ENCODE assay signal across 10 cellular contexts in genomic region chr2:28423856-28424605, GRCh38. TPM values are rescaled to one million over a fixed set of nuclear protein-coding genes. Genes with fewer than 3 reads are reported as not detected.
DNase-seq lines count a peak whose midpoint lies in the region; ATAC-seq and TF ChIP-seq lines count a peak whose summit lies in the region.
"Had no signal": no experiment of that assay in that cellular context is flagged by ENCODE, and none has a peak within 500 bp of the region (broad histone marks: within the 10 kb centered on the region; RNA-seq: fewer than 3 reads in every experiment).

No MANE protein-coding gene starts in this region.

- H3K9me2 ChIP-seq in PC-9 (ENCODE audit: insufficient read depth): no peaks in the 10 kb centered on the region

- DNase-seq in CD8-positive, alpha-beta memory T cell: peak in 4 of 5 donors; percentile 25 to 62 (median 58)
- DNase-seq in NCI-H2029 (lab: John Stamatoyannopoulos, UW): peak; percentile 53
- no peak for DNase-seq in activated naive CD8-positive, alpha-beta T cell treated with anti-CD3 and anti-CD28 coated beads, Interleukin-2, amount 50 U/mL, for 24 hours
- no peak for DNase-seq in naive B cell
- no peak for DNase-seq in 8988T
- DNase-seq in PC-9: no peak
- DNase-seq: NCI-H748 treated with DMSO at 0.1 percent for 48 hours had no signal

- H3K27me3 Mint-ChIP-seq in CD8-positive, alpha-beta memory T cell: no peaks in the 10 kb centered on the region
- H3K27me3 Mint-ChIP-seq in activated naive CD8-positive, alpha-beta T cell treated with anti-CD3 and anti-CD28 coated beads, Interleukin-2, amount 50 U/mL, for 24 hours: no peaks in the 10 kb centered on the region
- H3K27me3 Mint-ChIP-seq in naive B cell: peaks cover 4 to 25% (median 5%) of the 10 kb centered on the region in 3 donors

- no peaks in the 10 kb centered on the region for H3K9me3 ChIP-seq in CD8-positive, alpha-beta memory T cell (ENCODE audit: low read length)
- no peaks in the 10 kb centered on the region for H3K9me3 ChIP-seq in PC-9 (ENCODE audit: insufficient read depth, low read depth)
- H3K9me3 ChIP-seq: ascending aorta had no signal

- H3K36me3 Mint-ChIP-seq in CD8-positive, alpha-beta memory T cell: peaks cover 0 to 2% (median 0%) of the 10 kb centered on the region in 3 donors
- no peaks in the 10 kb centered on the region for H3K36me3 Mint-ChIP-seq in activated naive CD8-positive, alpha-beta T cell treated with anti-CD3 and anti-CD28 coated beads, Interleukin-2, amount 50 U/mL, for 24 hours (ENCODE audit: low read depth)
- H3K36me3 Mint-ChIP-seq in naive B cell: no peaks in the 10 kb centered on the region

- intact Hi-C loops in PC-9 (cut with micrococcal nuclease; ENCODE audit: unreplicated experiment): no loop called here

- no peaks in the 10 kb centered on the region for H3K79me2 ChIP-seq in PC-9 (ENCODE audit: low read depth)

- H3K9me3 Mint-ChIP-seq in CD8-positive, alpha-beta memory T cell: no peaks in the 10 kb centered on the region
- H3K9me3 Mint-ChIP-seq in activated naive CD8-positive, alpha-beta T cell treated with anti-CD3 and anti-CD28 coated beads, Interleukin-2, amount 50 U/mL, for 24 hours: no peaks in the 10 kb centered on the region
- no peaks in the 10 kb centered on the region for H3K9me3 Mint-ChIP-seq in naive B cell

- H2AFZ ChIP-seq in PC-9: no peak overlapping the region

- H3K4me2 ChIP-seq in PC-9: no peak overlapping the region

- peaks cover 40 to 55% (median 51%) of the 10 kb centered on the region in 3 donors for H3K4me1 Mint-ChIP-seq in CD8-positive, alpha-beta memory T cell
- H3K4me1 Mint-ChIP-seq in activated naive CD8-positive, alpha-beta T cell treated with anti-CD3 and anti-CD28 coated beads, Interleukin-2, amount 50 U/mL, for 24 hours: peaks cover 60% of the 10 kb centered on the region
- H3K4me1 Mint-ChIP-seq in naive B cell: peaks cover 0 to 9% (median 7%) of the 10 kb centered on the region in 3 donors

- peak overlapping the region; percentile 38 for H3K27ac ChIP-seq in CD8-positive, alpha-beta memory T cell (ENCODE audit: low read depth, low read length)
- H3K27ac ChIP-seq in PC-9: no peak overlapping the region

- peaks cover 50% of the 10 kb centered on the region for H3F3A ChIP-seq in PC-9 (ENCODE audit: insufficient read depth, low read depth)

- H3K36me3 ChIP-seq in CD8-positive, alpha-beta memory T cell (ENCODE audit: insufficient read depth, low read length): no peaks in the 10 kb centered on the region
- no peaks in the 10 kb centered on the region for H3K36me3 ChIP-seq in PC-9 (ENCODE audit: low read depth)

- H3K4me3 ChIP-seq in CD8-positive, alpha-beta memory T cell (ENCODE audit: low read length): peak overlapping the region; percentile 44
- no peak overlapping the region for H3K4me3 ChIP-seq in PC-9
- H3K4me3 ChIP-seq: ascending aorta had no signal

- H3K4me1 ChIP-seq in CD8-positive, alpha-beta memory T cell (ENCODE audit: insufficient read depth, low read length): peaks cover 30% of the 10 kb centered on the region
- no peaks in the 10 kb centered on the region for H3K4me1 ChIP-seq in PC-9 (replicated peaks; ENCODE audit: insufficient read depth)
- H3K4me1 ChIP-seq: ascending aorta had no signal

- peak overlapping the region; percentile 92 to 99 (median 97) for H3K27ac Mint-ChIP-seq in CD8-positive, alpha-beta memory T cell
- peak overlapping the region; percentile 74 for H3K27ac Mint-ChIP-seq in activated naive CD8-positive, alpha-beta T cell treated with anti-CD3 and anti-CD28 coated beads, Interleukin-2, amount 50 U/mL, for 24 hours
- H3K27ac Mint-ChIP-seq in naive B cell: peak overlapping the region in 3 of 6 donors; percentile 0 to 88 (median 1)

- POLR2A ChIA-PET in CD8-positive, alpha-beta memory T cell (lab: Charles Lee): interaction anchor here (0.5 to 1.6 kb wide), 3 partner anchors 14 to 1091 kb away, joined by 3 to 8 read pairs (median 3); no protein-coding TSS in a partner anchor
- POLR2A ChIA-PET in PC-9 (lab: Charles Lee; ENCODE audit: unreplicated experiment): no interaction called here

- peak overlapping the region; percentile 35 to 87 (median 79) for H3K4me3 Mint-ChIP-seq in CD8-positive, alpha-beta memory T cell
- peak overlapping the region; percentile 48 for H3K4me3 Mint-ChIP-seq in activated naive CD8-positive, alpha-beta T cell treated with anti-CD3 and anti-CD28 coated beads, Interleukin-2, amount 50 U/mL, for 24 hours
- peak overlapping the region in 1 of 8 donors; percentile 5 for H3K4me3 Mint-ChIP-seq in naive B cell

- peak; percentile 58 for ATAC-seq in activated naive CD8-positive, alpha-beta T cell treated with anti-CD3 and anti-CD28 coated beads, Interleukin-2, amount 50 U/mL, for 24 hours
- ATAC-seq in naive B cell (ENCODE audit: low read depth in 2 of 2) (peak; percentile 45 to 58), GM19351 (IDR thresholded peaks at IDR 0.05; ENCODE audit: unreplicated experiment) (no peak), HG02852 (IDR thresholded peaks at IDR 0.05; ENCODE audit: unreplicated experiment) (no peak)

- CTCF ChIA-PET in CD8-positive, alpha-beta memory T cell (lab: Charles Lee): interaction anchor here (0.7 to 1.9 kb wide), 4 partner anchors 20 to 720 kb away, joined by 3 to 6 read pairs (median 4); partner anchors contain the start of gene FOSL2
- CTCF ChIA-PET in PC-9 (lab: Charles Lee): interaction anchor here (1.1 kb wide), 1 partner anchor 11 kb away, joined by 4 read pairs; no protein-coding TSS in a partner anchor

- H4K20me1 ChIP-seq in PC-9 (ENCODE audit: insufficient read depth): no peaks in the 10 kb centered on the region

- no TSS peak for BruUV-seq in PC-9 (replicated peaks; lab: Mats Ljungman, UMichigan)

- no peak for TF ChIP-seq CTCF in PC-9 (conservative IDR thresholded peaks at IDR 0.05)

- H3K27me3 ChIP-seq in CD8-positive, alpha-beta memory T cell (ENCODE audit: insufficient read depth, low read length, poor library complexity, severe bottlenecking): no peaks in the 10 kb centered on the region
- no peaks in the 10 kb centered on the region for H3K27me3 ChIP-seq in PC-9 (ENCODE audit: insufficient read depth, low read depth)
- H3K27me3 ChIP-seq: ascending aorta had no signal

RNA-seq across cellular contexts. Expression of gene FOSL2, which starts 31.4 kb away (rescaled TPM):
- 10 to 100 TPM; 46.2 to 47.3 TPM for total RNA-seq in CD8-positive, alpha-beta memory T cell
- 14.1 TPM for polyA plus RNA-seq in CD8-positive, alpha-beta memory T cell
- under 1 TPM; 0.06 to 0.77 (median 0.11) TPM for polyA plus RNA-seq in naive B cell (ENCODE audit: low read depth in 6 of 6)
- total RNA-seq in PC-9 (2021): 46.0 and 60.0 TPM in 2 replicates

Comparison
In these comparisons a context has a peak if more than half of its experiments do, and no peak if none do; other contexts are left out.
1. DNase-seq: peak in CD8-positive, alpha-beta memory T cell (4 of 5) and NCI-H2029 (single experiment); none in activated naive CD8-positive, alpha-beta T cell treated with anti-CD3 and anti-CD28 coated beads, Interleukin-2, amount 50 U/mL, for 24 hours (single experiment), naive B cell (single experiment), 8988T (single experiment) and PC-9 (0 of 2).
2. ATAC-seq: peak in activated naive CD8-positive, alpha-beta T cell treated with anti-CD3 and anti-CD28 coated beads, Interleukin-2, amount 50 U/mL, for 24 hours (single experiment) and naive B cell (2 of 2); none in GM19351 (single experiment) and HG02852 (single experiment).